In the genomic region with DNA sequence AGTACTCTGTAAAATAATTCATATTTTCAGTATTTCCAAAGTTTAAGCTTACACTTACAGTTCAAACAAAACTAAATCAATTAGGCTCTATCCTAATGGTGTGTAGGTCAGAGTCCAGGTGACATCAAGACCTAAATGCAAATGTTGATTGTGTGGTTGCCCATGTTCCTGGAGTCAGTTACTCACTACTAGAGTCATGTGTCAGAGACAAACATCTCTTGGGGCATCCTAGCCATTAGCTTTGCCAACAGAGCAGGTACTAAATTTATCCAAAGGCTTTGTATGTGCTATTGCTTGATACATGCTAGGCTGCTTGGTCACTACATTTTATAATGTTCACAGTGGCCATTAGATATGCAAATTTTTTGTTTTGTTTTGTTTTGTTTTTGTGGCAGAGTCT, we compare ENCODE assay signal across 2 cellular contexts.
TF ChIP-seq lines count a peak whose summit lies in the region.

No MANE protein-coding gene starts in this region.

TF ChIP-seq in SK-N-SH, 30 proteins besides CTCF, POLR2A, EP300 and RAD21:
- TF ChIP-seq MEF2A (IDR thresholded peaks at IDR 0.05; ENCODE audit: borderline replicate concordance, low read depth) (no peak), JUND (IDR thresholded peaks at IDR 0.05) (no peak), MXI1 (IDR thresholded peaks at IDR 0.05; ENCODE audit: low read depth, low read length) (no peak), SIN3A (IDR thresholded peaks at IDR 0.05; ENCODE audit: borderline replicate concordance, low read depth, low read length) (no peak), CHD2 (IDR thresholded peaks at IDR 0.05; ENCODE audit: low read length, partially characterized antibody) (no peak), POLR2AphosphoS5 (IDR thresholded peaks at IDR 0.05; ENCODE audit: low read depth, low read length) (0 out of 2 replicates have a peak, but pooled peaks have one; percentile 0)

TF ChIP-seq in HepG2, 621 proteins besides CTCF, POLR2A, EP300 and RAD21:
- TF ChIP-seq, protein P1, sequence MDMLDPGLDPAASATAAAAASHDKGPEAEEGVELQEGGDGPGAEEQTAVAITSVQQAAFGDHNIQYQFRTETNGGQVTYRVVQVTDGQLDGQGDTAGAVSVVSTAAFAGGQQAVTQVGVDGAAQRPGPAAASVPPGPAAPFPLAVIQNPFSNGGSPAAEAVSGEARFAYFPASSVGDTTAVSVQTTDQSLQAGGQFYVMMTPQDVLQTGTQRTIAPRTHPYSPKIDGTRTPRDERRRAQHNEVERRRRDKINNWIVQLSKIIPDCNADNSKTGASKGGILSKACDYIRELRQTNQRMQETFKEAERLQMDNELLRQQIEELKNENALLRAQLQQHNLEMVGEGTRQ (IDR thresholded peaks at IDR 0.05; ENCODE audit: low read depth, low read length): no peak
- TF ChIP-seq, protein P1 (CRISPR knock-in tag; IDR thresholded peaks at IDR 0.05; ENCODE audit: borderline replicate concordance): 0 out of 2 replicates have a peak, but pooled peaks have one; percentile 16
- no peak for TF ChIP-seq HNF4A (CRISPR knock-in tag; IDR thresholded peaks at IDR 0.05)
